12 cellular contexts compared by ENCODE assay signal in the genomic region with DNA sequence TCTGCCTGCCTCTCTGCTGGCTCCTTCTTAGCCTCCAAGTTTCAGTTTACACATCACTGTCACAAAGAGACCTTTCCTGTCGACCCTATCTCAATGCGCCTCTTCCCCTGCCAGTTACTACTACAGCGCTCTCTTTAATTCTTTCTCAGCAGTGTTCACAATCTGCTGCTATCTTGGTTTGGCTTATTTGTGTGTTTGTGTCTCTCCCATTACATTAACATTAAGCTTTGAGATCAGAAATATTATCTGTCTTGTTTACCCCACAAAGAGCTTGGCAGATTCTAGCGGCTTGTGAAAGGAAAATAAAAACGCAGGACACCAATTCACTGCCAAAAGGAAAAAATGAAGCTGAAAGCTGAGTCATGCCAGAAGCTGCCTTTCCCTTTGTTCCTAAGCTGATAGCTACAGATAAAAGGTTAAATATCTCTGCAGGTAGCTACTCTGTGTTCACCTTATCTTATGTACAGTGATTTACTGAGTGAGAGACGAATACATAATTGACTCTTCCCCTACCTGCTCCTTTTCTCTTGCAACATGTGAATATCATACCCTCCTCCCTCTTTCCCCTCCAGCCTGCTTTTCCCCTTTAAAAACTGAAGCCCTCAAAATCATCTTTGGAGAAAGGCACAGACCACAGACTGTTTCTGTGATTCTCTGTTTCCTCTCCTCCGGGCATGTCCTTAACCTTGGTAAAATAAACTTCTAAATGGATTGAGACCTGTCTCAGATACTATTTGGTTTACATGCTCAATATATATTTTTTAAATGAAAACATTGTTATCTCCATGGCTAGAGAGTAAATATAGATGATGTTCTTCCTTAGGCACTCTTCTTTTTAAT. TPM values are rescaled to one million over a fixed set of nuclear protein-coding genes. Genes with fewer than 3 reads are reported as not detected.
DNase-seq lines count a peak whose midpoint lies in the region; ATAC-seq, FAIRE-seq and TF ChIP-seq lines count a peak whose summit lies in the region.
"Had no signal": no experiment of that assay in that cellular context is flagged by ENCODE, and none has a peak within 500 bp of the region (broad histone marks: within the 10 kb centered on the region; RNA-seq: fewer than 3 reads in every experiment).

No MANE protein-coding gene starts in this region.

- no peak overlapping the region for H4K91ac ChIP-seq in H1 (replicated peaks; ENCODE audit: insufficient read length, low read length)

- no peak for TF ChIP-seq RAD21 in H1 (IDR thresholded peaks at IDR 0.05 in 1 of 2, conservative IDR thresholded peaks at IDR 0.05 in 1 of 2; ENCODE audit: low read depth in 2 of 2, low read length in 2 of 2)

- no peak overlapping the region for H2AK5ac ChIP-seq in H1 (ENCODE audit: low read depth, low read length)

- TF ChIP-seq CTCF in GM23338 (conservative IDR thresholded peaks at IDR 0.05; ENCODE audit: low read depth in 2 of 2): no peak
- TF ChIP-seq CTCF in H1 (IDR thresholded peaks at IDR 0.05; ENCODE audit: control extremely low read depth in 1 of 3, insufficient read depth in 1 of 3, low read depth in 1 of 3, low read length in 3 of 3): no peak
- TF ChIP-seq CTCF in osteocyte (IDR thresholded peaks at IDR 0.05): no peak

- H3K79me2 ChIP-seq in GM23338 (replicated peaks; ENCODE audit: insufficient read depth) (no peaks in the 10 kb centered on the region), H1 (ENCODE audit: control insufficient read depth in 1 of 2, insufficient read depth in 2 of 2, low read length in 2 of 2) (no peaks in the 10 kb centered on the region)

- 0 out of 2 replicates have a peak, but pooled peaks cover 8% of the 10 kb centered on the region for H3K4me1 ChIP-seq in GM23338 (ENCODE audit: insufficient read depth)
- H3K4me1 ChIP-seq in H1 (replicated peaks in 1 of 4; ENCODE audit: control insufficient read depth in 3 of 4, insufficient read depth in 4 of 4, low read length in 3 of 4): no peaks in the 10 kb centered on the region

- H2BK20ac ChIP-seq in H1 (ENCODE audit: low read length): no peak overlapping the region

- H3K4me3 ChIP-seq in GM23338: no peak overlapping the region
- no peak overlapping the region for H3K4me3 ChIP-seq in H1 (ENCODE audit: extremely low read depth in 1 of 4, insufficient read depth in 2 of 4, low read depth in 3 of 4, low read length in 4 of 4)

- H2BK15ac ChIP-seq in H1 (ENCODE audit: low read length): no peak overlapping the region

- peak; percentile 35; the same call in 2 of the 3 replicates for ATAC-seq in GM23338
- ATAC-seq in activated naive CD4-positive, alpha-beta T cell treated with anti-CD3 and anti-CD28 coated beads, Interleukin-2, amount 50 U/mL, for 72 hours: no peak
- ATAC-seq: T-helper 17 cell had no signal

- H2BK12ac ChIP-seq in H1 (ENCODE audit: low read depth, low read length): no peak overlapping the region

- no peak overlapping the region for H3K14ac ChIP-seq in H1 (ENCODE audit: insufficient read length)

- H3K27me3 Mint-ChIP-seq in GM23338 (ENCODE audit: insufficient read depth, low read depth, poor library complexity) (peaks cover 4% of the 10 kb centered on the region), osteocyte (ENCODE audit: unreplicated experiment) (no peaks in the 10 kb centered on the region)

- POLR2A ChIA-PET in H1 (lab: Charles Lee; ENCODE audit: partially characterized antibody): no interaction called here

- H3K36me3 ChIP-seq in GM23338 (ENCODE audit: insufficient read depth) (no peaks in the 10 kb centered on the region), H1 (ENCODE audit: control insufficient read depth in 2 of 4, insufficient read depth in 4 of 4, low read length in 3 of 4) (no peaks in the 10 kb centered on the region)

- H4K20me1 ChIP-seq in GM23338 (replicated peaks; ENCODE audit: insufficient read depth): no peaks in the 10 kb centered on the region
- no peaks in the 10 kb centered on the region for H4K20me1 ChIP-seq in H1 (replicated peaks in 1 of 2; ENCODE audit: control insufficient read depth in 1 of 2, insufficient read depth in 2 of 2, low read length in 2 of 2)

- CTCF ChIA-PET in H1 (lab: Charles Lee; ENCODE audit: partially characterized antibody): interaction anchor here (1.0 to 4.1 kb wide), 2 partner anchors 18 to 130 kb away, joined by 3 to 14 read pairs; no protein-coding TSS in a partner anchor

- no peak overlapping the region for H3K23ac ChIP-seq in H1 (ENCODE audit: insufficient read length)

- H3K56ac ChIP-seq in H1 (replicated peaks; ENCODE audit: insufficient read length, low read depth, low read length): no peak overlapping the region

- H2BK120ac ChIP-seq in H1 (replicated peaks; ENCODE audit: low read depth, low read length): no peak overlapping the region

- no peaks in the 10 kb centered on the region for H3K27me3 ChIP-seq in GM23338 (ENCODE audit: insufficient read depth)
- H3K27me3 ChIP-seq in H1 (replicated peaks in 1 of 4; ENCODE audit: control insufficient read depth in 3 of 4, extremely low read depth in 1 of 4, insufficient read depth in 3 of 4, low read length in 3 of 4): no peaks in the 10 kb centered on the region

- no peak overlapping the region for H4K5ac ChIP-seq in H1 (ENCODE audit: insufficient read length, low read depth, low read length)

- H2AFZ ChIP-seq in GM23338 (peak overlapping the region; percentile 89; the same call in 1 of the 2 replicates), H1 (ENCODE audit: low read length) (peak overlapping the region; percentile 49)

- no peaks in the 10 kb centered on the region; the same call in 2 of the 3 replicates for H3K9me3 Mint-ChIP-seq in GM23338
- peaks cover 8% of the 10 kb centered on the region for H3K9me3 Mint-ChIP-seq in osteocyte (ENCODE audit: unreplicated experiment)
- H3K9me3 Mint-ChIP-seq in activated naive CD4-positive, alpha-beta T cell treated with anti-CD3 and anti-CD28 coated beads, Interleukin-2, amount 50 U/mL, for 72 hours: peaks cover 0 to 5% of the 10 kb centered on the region in 2 donors

- H3F3A ChIP-seq in GM23338 (replicated peaks; ENCODE audit: low read depth): no peaks in the 10 kb centered on the region

- H2BK5ac ChIP-seq in H1 (ENCODE audit: low read depth, low read length): no peak overlapping the region

- no peaks in the 10 kb centered on the region for H3K23me2 ChIP-seq in H1 (ENCODE audit: low read depth, low read length)

- no peak overlapping the region for H3K4me3 Mint-ChIP-seq in GM23338
- H3K4me3 Mint-ChIP-seq in osteocyte (ENCODE audit: unreplicated experiment): no peak overlapping the region
- H3K4me3 Mint-ChIP-seq: nephron, T-helper 17 cell had no signal

- H3K9me3 ChIP-seq in H1 (ENCODE audit: insufficient read depth in 2 of 2, low read depth in 1 of 2, low read length in 1 of 2): no peaks in the 10 kb centered on the region

- TF ChIP-seq POLR2A in H1 (IDR thresholded peaks at IDR 0.05; ENCODE audit: control extremely low read depth in 1 of 2, low read depth in 2 of 2, low read length in 2 of 2): no peak

- H3K27ac Mint-ChIP-seq in GM23338: peak overlapping the region; percentile 92
- H3K27ac Mint-ChIP-seq in osteocyte (ENCODE audit: unreplicated experiment): peak overlapping the region; percentile 74
- peak overlapping the region in 1 of 2 donors; percentile 22 for H3K27ac Mint-ChIP-seq in activated naive CD4-positive, alpha-beta T cell treated with anti-CD3 and anti-CD28 coated beads, Interleukin-2, amount 50 U/mL, for 72 hours
- H3K27ac Mint-ChIP-seq: nephron, T-helper 17 cell had no signal

- H3K4me2 ChIP-seq in GM23338 (0 out of 2 replicates have a peak overlapping the region, but pooled peaks have one; percentile 43), H1 (ENCODE audit: insufficient read depth in 1 of 2, low read depth in 2 of 2, low read length in 2 of 2) (no peak overlapping the region)

- no peaks in the 10 kb centered on the region for H3K79me1 ChIP-seq in H1 (ENCODE audit: low read depth, low read length)

- no peaks in the 10 kb centered on the region for H3K9me2 ChIP-seq in GM23338 (ENCODE audit: insufficient read depth)

- H4K8ac ChIP-seq in H1 (ENCODE audit: extremely low read depth, insufficient read depth, low read length): no peak overlapping the region

- DNase-seq in GM23338 (ENCODE audit: low spot score) (no peak), NCI-H2227 (lab: John Stamatoyannopoulos, UW; ENCODE audit: unreplicated experiment) (peak; percentile 22), H1 (ENCODE audit: low read depth in 1 of 2, low spot score in 2 of 2) (no peak), osteocyte (ENCODE audit: extremely low spot score, unreplicated experiment) (no peak), inferior parietal cortex (ENCODE audit: extremely low spot score) (no peak), urothelium cell line (ENCODE audit: low spot score) (no peak), NCI-H510A (lab: John Stamatoyannopoulos, UW) (no peak)
- no peak for DNase-seq in activated naive CD4-positive, alpha-beta T cell treated with anti-CD3 and anti-CD28 coated beads, Interleukin-2, amount 50 U/mL, for 72 hours (ENCODE audit: low spot score in 2 of 2)
- DNase-seq: NCI-H2171 treated with DMSO at 0.1 percent for 48 hours, T-helper 17 cell had no signal

- no peak for FAIRE-seq in H1 (lab: Jason Lieb, UNC)
- no peak for FAIRE-seq in urothelium cell line (lab: Jason Lieb, UNC)
- FAIRE-seq: GM19239 had no signal

- TF ChIP-seq EP300 in H1 (IDR thresholded peaks at IDR 0.05; ENCODE audit: borderline replicate concordance in 1 of 2, low read depth in 2 of 2, low read length in 2 of 2): no peak

- H3K27ac ChIP-seq in GM23338 (ENCODE audit: low read depth) (no peak overlapping the region), H1 (ENCODE audit: low read depth, low read length) (no peak overlapping the region)

- 55% methylated on average over 6 of the region's 7 CpGs; no CpG with 5 or more reads in 1 of the 2 experiments for WGBS in H1 (ENCODE audit: extremely low coverage in 1 of 2, insufficient coverage in 1 of 2, insufficient read length in 1 of 2, insufficient replicate concordance in 2 of 2, low coverage in 1 of 2, low lambda C conversion rate in 2 of 2, missing lambda C conversion rate in 1 of 2), 2 experiments

- H3K36me3 Mint-ChIP-seq in GM23338 (ENCODE audit: low read depth): no peaks in the 10 kb centered on the region
- H3K36me3 Mint-ChIP-seq in osteocyte (ENCODE audit: unreplicated experiment): no peaks in the 10 kb centered on the region
- H3K36me3 Mint-ChIP-seq in activated naive CD4-positive, alpha-beta T cell treated with anti-CD3 and anti-CD28 coated beads, Interleukin-2, amount 50 U/mL, for 72 hours: no peaks in the 10 kb centered on the region

- H3K4ac ChIP-seq in H1 (replicated peaks; ENCODE audit: insufficient read length, low read depth, low read length): no peak overlapping the region

- no peak overlapping the region; the same call in 1 of the 2 replicates for H3K18ac ChIP-seq in H1 (ENCODE audit: extremely low read depth, low read length)

- no peak overlapping the region for H3K9ac ChIP-seq in H1 (replicated peaks in 1 of 4; ENCODE audit: extremely low read depth in 1 of 4, low read depth in 3 of 4, low read length in 3 of 4)

- H3K4me1 Mint-ChIP-seq in GM23338: peaks cover 9% of the 10 kb centered on the region
- peaks cover 25% of the 10 kb centered on the region for H3K4me1 Mint-ChIP-seq in osteocyte (ENCODE audit: unreplicated experiment)
- H3K4me1 Mint-ChIP-seq: nephron, T-helper 17 cell had no signal

RNA-seq across cellular contexts. Expression of gene SLC9A7, which starts 19.3 kb away (rescaled TPM):
- total RNA-seq in GM23338 (2014; rRNA removed; shearing (Covaris generic)): 11.0 and 15.4 TPM in 2 replicates
- polyA plus RNA-seq in GM23338 (2016; fragmentation: Nextera tagmentation; extraction: Ambion mirVana) (2.5 TPM in 2 replicates), H1 (2011; rRNA removed) (6.7 and 9.0 TPM in 2 replicates)
- 12.7 and 17.2 TPM in 2 replicates for total RNA-seq in H1 (2021; fragmentation: NEBNext Ultra II Directional; extraction: Animal tissue kit (Norgen Biotek cat#: 25700))
- 7.4 TPM for polyA plus RNA-seq in H1 (2011; cell fraction: cytosol; rRNA removed)
- polyA plus RNA-seq in H1 (2011; cell fraction: nucleus; rRNA removed): 14.3 TPM
- polyA plus RNA-seq in H1 (2012, experiment 1 of 2): 5.6 to 7.4 TPM (median 7.0 TPM) in 4 replicates
- polyA plus RNA-seq in H1 (2012, experiment 2 of 2): 0.98 TPM
- polyA plus RNA-seq in H1 (2013, experiment 1 of 2): 10.3 TPM
- polyA plus RNA-seq in H1 (2013, experiment 2 of 2): 11.0 TPM
- polyA minus RNA-seq in H1 (2011; rRNA and poly(A)+ RNA removed): 32.3 and 40.2 TPM in 2 replicates
- polyA minus RNA-seq in H1 (2011; cell fraction: cytosol; rRNA and poly(A)+ RNA removed): 9.2 TPM
- 12.2 TPM for polyA minus RNA-seq in H1 (2011; cell fraction: nucleus; rRNA and poly(A)+ RNA removed)
- 1.2 and 1.4 TPM in 2 replicates for total RNA-seq in osteocyte
- 10 to 100 TPM; 13.5 to 15.1 TPM for total RNA-seq in activated naive CD4-positive, alpha-beta T cell treated with anti-CD3 and anti-CD28 coated beads, Interleukin-2, amount 50 U/mL, for 72 hours

RNA-seq across cellular contexts. Expression of gene RP2, which starts 58.7 kb away (rescaled TPM):
- 11.0 and 12.1 TPM in 2 replicates for total RNA-seq in GM23338 (2014; rRNA removed; shearing (Covaris generic))
- polyA plus RNA-seq in GM23338 (2016; fragmentation: Nextera tagmentation; extraction: Ambion mirVana) (4.5 TPM in 2 replicates), H1 (2011; rRNA removed) (1.8 and 2.2 TPM in 2 replicates)
- total RNA-seq in H1 (2021; fragmentation: NEBNext Ultra II Directional; extraction: Animal tissue kit (Norgen Biotek cat#: 25700)): 6.1 and 6.9 TPM in 2 replicates
- 3.2 TPM for polyA plus RNA-seq in H1 (2011; cell fraction: cytosol; rRNA removed)
- 1.2 TPM for polyA plus RNA-seq in H1 (2011; cell fraction: nucleus; rRNA removed)
- polyA plus RNA-seq in H1 (2012, experiment 1 of 2): 2.5 to 5.4 TPM (median 3.4 TPM) in 4 replicates
- polyA plus RNA-seq in H1 (2012, experiment 2 of 2): 0.83 TPM
- polyA plus RNA-seq in H1 (2013, experiment 1 of 2): 3.6 TPM
- polyA plus RNA-seq in H1 (2013, experiment 2 of 2): 3.7 TPM
- polyA minus RNA-seq in H1 (2011; rRNA and poly(A)+ RNA removed): 3.3 and 5.3 TPM in 2 replicates
- 2.0 TPM for polyA minus RNA-seq in H1 (2011; cell fraction: cytosol; rRNA and poly(A)+ RNA removed)
- 2.1 TPM for polyA minus RNA-seq in H1 (2011; cell fraction: nucleus; rRNA and poly(A)+ RNA removed)
- 15.0 and 15.7 TPM in 2 replicates for total RNA-seq in osteocyte
- 1 to 10 TPM; 5.2 to 6.6 TPM for total RNA-seq in activated naive CD4-positive, alpha-beta T cell treated with anti-CD3 and anti-CD28 coated beads, Interleukin-2, amount 50 U/mL, for 72 hours
